In genomic region chr12:12784911-12785814, GRCh38 we compare ENCODE assay signal across 8 cellular contexts. TPM values are rescaled to one million over a fixed set of nuclear protein-coding genes. Genes with fewer than 3 reads are reported as not detected.
DNase-seq lines count a peak whose midpoint lies in the region; ATAC-seq and TF ChIP-seq lines count a peak whose summit lies in the region.

Gene APOLD1 (plus strand): TSS chr12:12785659. CDS start chr12:12785692, 33 bp downstream.

- peak within 1 kb of the TSS; percentile 39 to 52 for H3K27ac Mint-ChIP-seq in T-cell

- peak within 1 kb of the TSS; percentile 78 to 83 (median 80) for H3K4me3 Mint-ChIP-seq in T-cell

- no peaks in the 10 kb centered on the region for H3K36me3 ChIP-seq in GM06990 (ENCODE audit: control insufficient read depth, insufficient read depth, low read length)

- POLR2A ChIA-PET in T-cell (lab: Charles Lee): no interaction called here

- H3K36me3 Mint-ChIP-seq in T-cell: peaks cover 3% of the 10 kb centered on the region

- DNase-seq in GM06990 (ENCODE audit: extremely low read depth, insufficient read length) (no peak), T-cell (no peak), fibroblast of pulmonary artery (ENCODE audit: low read depth) (peak; percentile 34), omental fat pad (ENCODE audit: low spot score) (no peak), NCI-H2171 (lab: John Stamatoyannopoulos, UW) (no peak), D341Med (ENCODE audit: low spot score) (no peak)

- CTCF ChIA-PET in T-cell (lab: Charles Lee): interaction anchor here in 1 of 2 donors (0.6 kb wide), 1 partner anchor 1274 kb away, joined by 3 read pairs; no protein-coding TSS in a partner anchor

- no peak for ATAC-seq in T-cell (replicated peaks in 1 of 4)
- no peak for ATAC-seq in omental fat pad (ENCODE audit: low FRiP score)
- ATAC-seq in GM18870 (IDR thresholded peaks at IDR 0.05; ENCODE audit: unreplicated experiment): no peak
- ATAC-seq in GM21723 (IDR thresholded peaks at IDR 0.05; ENCODE audit: unreplicated experiment): no peak

- no peak for TF ChIP-seq CTCF in GM06990 (IDR thresholded peaks at IDR 0.05; ENCODE audit: insufficient read depth, low read length, poor library complexity, severe bottlenecking)
- no peak for TF ChIP-seq CTCF in fibroblast of pulmonary artery (IDR thresholded peaks at IDR 0.05; ENCODE audit: low read length, missing control alignments)
- no peak for TF ChIP-seq CTCF in omental fat pad (IDR thresholded peaks at IDR 0.05)

- H3K27me3 ChIP-seq in GM06990 (replicated peaks; ENCODE audit: control insufficient read depth, insufficient read depth, low read length): no peaks in the 10 kb centered on the region

- peak within 1 kb of the TSS; percentile 76 for H3K4me3 ChIP-seq in GM06990 (replicated peaks; ENCODE audit: low read depth, low read length)
- H3K4me3 ChIP-seq in fibroblast of pulmonary artery (replicated peaks; ENCODE audit: low read depth, low read length): peak within 1 kb of the TSS; percentile 56

- no peaks in the 10 kb centered on the region for H3K9me3 Mint-ChIP-seq in T-cell

- peaks cover 17 to 27% (median 26%) of the 10 kb centered on the region in 3 donors for H3K4me1 Mint-ChIP-seq in T-cell

- no peaks in the 10 kb centered on the region for H3K27me3 Mint-ChIP-seq in T-cell

RNA-seq across cellular contexts. Expression of gene APOLD1, which starts in this region (rescaled TPM):
- total RNA-seq in T-cell (1 to 10 TPM in 4 of 5 donors, under 1 TPM in 1; 0.82 to 4.7 (median 3.8) TPM), omental fat pad (100 to 1,000 TPM in 3 of 4 donors, 10 to 100 TPM in 1; 96.4 to 336 (median 119) TPM)

Comparison
In these comparisons a context has a peak if more than half of its experiments do, and no peak if none do; other contexts are left out.
1. RNA of gene APOLD1 (total RNA-seq): 96.4 to 336 TPM in omental fat pad; 0.82 to 4.7 TPM in T-cell; every median in the first group is over 10 times any median in the second.